In genomic region chr17:63916566-63917185, GRCh38 we compare ENCODE assay signal across 21 cellular contexts. TPM values are rescaled to one million over a fixed set of nuclear protein-coding genes. Genes with fewer than 3 reads are reported as not detected.
A peak's percentile ranks its signal among the peaks of the same experiment; 100 is the strongest.
DNase-seq lines count a peak whose midpoint lies in the region; ATAC-seq, FAIRE-seq and TF ChIP-seq lines count a peak whose summit lies in the region.
"Had no signal": no experiment of that assay in that cellular context is flagged by ENCODE, and none has a peak within 500 bp of the region (broad histone marks: within the 10 kb centered on the region; RNA-seq: fewer than 3 reads in every experiment).

No MANE protein-coding gene starts in this region.

- peak overlapping the region in 3 of 6 donors; percentile 3 to 62 (median 35) for H3K27ac Mint-ChIP-seq in naive B cell
- H3K27ac Mint-ChIP-seq: CD8-positive, alpha-beta T cell had no signal

- H3K4me1 ChIP-seq in right atrium auricular region (peaks cover 0 to 7% of the 10 kb centered on the region in 2 donors), K562 (replicated peaks in 1 of 2; ENCODE audit: control insufficient read depth in 2 of 2, insufficient read depth in 2 of 2, low read length in 2 of 2) (no peaks in the 10 kb centered on the region; a peak in 1 of 5 replicates)
- H3K4me1 ChIP-seq in effector memory CD4-positive, alpha-beta T cell (ENCODE audit: control insufficient read depth, insufficient read depth, low read length, poor library complexity, severe bottlenecking), result peaks cover 8% of the 10 kb centered on the region

- FAIRE-seq in K562 (lab: Jason Lieb, UNC), result no peak
- FAIRE-seq: A204.1, H1, HepG2 had no signal

- H3K79me2 ChIP-seq in K562 (ENCODE audit: control insufficient read depth, insufficient read depth, low read length), result no peaks in the 10 kb centered on the region

- no peaks in the 10 kb centered on the region for H3K9me3 Mint-ChIP-seq in naive B cell
- H3K9me3 Mint-ChIP-seq: CD8-positive, alpha-beta T cell had no signal

- no peak for ATAC-seq in K562
- ATAC-seq in naive B cell (ENCODE audit: low read depth in 2 of 2), result no peak
- no peak for ATAC-seq in HG02798 (IDR thresholded peaks at IDR 0.05; ENCODE audit: poor library complexity, unreplicated experiment)
- ATAC-seq in left colon, result no peak
- ATAC-seq: CD8-positive, alpha-beta T cell; HepG2; PC-3 had no signal

- H3K36me3 Mint-ChIP-seq in naive B cell, result no peaks in the 10 kb centered on the region
- H3K36me3 Mint-ChIP-seq: CD8-positive, alpha-beta T cell had no signal

- H3K4me1 Mint-ChIP-seq in naive B cell, result peaks cover 38 to 94% (median 84%) of the 10 kb centered on the region in 3 donors

- H3K27me3 Mint-ChIP-seq in naive B cell, result no peaks in the 10 kb centered on the region

- in situ Hi-C loops in K562 (cut with MboI), result loop anchor here (10.0 kb wide), 2 partner anchors 108 to 368 kb away; partner anchors contain the start of gene ICAM2

- no peak overlapping the region for H2AFZ ChIP-seq in K562 (ENCODE audit: low read depth, low read length)

- no peak for TF ChIP-seq POLR2A in K562 (conservative IDR thresholded peaks at IDR 0.05)

- H3K27me3 ChIP-seq in right atrium auricular region (no peaks in the 10 kb centered on the region), K562 (ENCODE audit: control insufficient read depth in 2 of 2, insufficient read depth in 2 of 2, low read length in 2 of 2) (peaks cover 3 to 34% of the 10 kb centered on the region in 2 experiments; a peak in 4 of 5 replicates)
- H3K27me3 ChIP-seq in effector memory CD4-positive, alpha-beta T cell (replicated peaks; ENCODE audit: control insufficient read depth, insufficient read depth, low read length, poor library complexity, severe bottlenecking), result no peaks in the 10 kb centered on the region

- intact Hi-C loops in cardiac septum (cut with DNase I) (loop anchor here (5.0 kb wide), 1 partner anchor 216 kb away; the partner anchor contains the start of gene ERN1), K562 (cut with micrococcal nuclease) (loop anchor here (5.0 to 10.0 kb wide), 2 partner anchors 216 to 368 kb away; partner anchors contain the start of gene ERN1), left colon (cut with DNase I, micrococcal nuclease) (loop anchor here (10.0 kb wide), 2 partner anchors 108 to 218 kb away; partner anchors contain the start of genes ERN1 (in 2 of the 2) and ICAM2 (in 1 of the 2))

- TF ChIP-seq EP300 in K562 (IDR thresholded peaks at IDR 0.05; ENCODE audit: low read length), result no peak

- peak overlapping the region in 5 of 8 donors; percentile 3 to 86 (median 60) for H3K4me3 Mint-ChIP-seq in naive B cell
- H3K4me3 Mint-ChIP-seq: CD8-positive, alpha-beta T cell had no signal

- BruUV-seq in K562 (replicated peaks; lab: Mats Ljungman, UMichigan), result no TSS peak

- WGBS in K562 (ENCODE audit: insufficient coverage, low coverage, missing lambda C conversion rate), result 4% methylated on average over 11 of the region's 12 CpGs

- H4K20me1 ChIP-seq in K562 (replicated peaks; ENCODE audit: control insufficient read depth, insufficient read depth, low read length), result no peaks in the 10 kb centered on the region

- DNase-seq in cardiac septum (ENCODE audit: low spot score) (peak; percentile 36), right atrium auricular region (ENCODE audit: low spot score) (no peak), K562 (ENCODE audit: extremely low read depth in 1 of 4, low spot score in 3 of 4) (no peak), naive B cell (no peak), left colon (no peak)
- DNase-seq in effector memory CD4-positive, alpha-beta T cell, result no peak
- DNase-seq: Calu3; CD8-positive, alpha-beta T cell; KG1; NCI-H1417 treated with DMSO at 0.1 percent for 48 hours; NCI-H1930; NCI-H345; NCI-H524 treated with DMSO at 0.1 percent for 48 hours; PC-3; RPMI8226; SIG-M5 had no signal

- TF ChIP-seq CTCF in right atrium auricular region (IDR thresholded peaks at IDR 0.05) (no peak), K562 (IDR thresholded peaks at IDR 0.05 in 2 of 3, conservative IDR thresholded peaks at IDR 0.05 in 1 of 3; ENCODE audit: insufficient read depth in 2 of 3, low read depth in 1 of 3, low read length in 3 of 3) (no peak)

- H3K9ac ChIP-seq in K562 (ENCODE audit: insufficient read depth in 1 of 2, low read depth in 2 of 2, low read length in 2 of 2), result no peak overlapping the region

- no peak for TF ChIP-seq RAD21 in K562 (CRISPR knock-in tag; conservative IDR thresholded peaks at IDR 0.05 in 1 of 2, IDR thresholded peaks at IDR 0.05 in 1 of 2)

- no peaks in the 10 kb centered on the region for H3K9me1 ChIP-seq in K562 (ENCODE audit: control insufficient read depth, insufficient read depth, low read length)

- H3K36me3 ChIP-seq in right atrium auricular region, result no peaks in the 10 kb centered on the region
- H3K36me3 ChIP-seq in K562 (ENCODE audit: control insufficient read depth, insufficient read depth, low read length), result no peaks in the 10 kb centered on the region
- no peaks in the 10 kb centered on the region for H3K36me3 ChIP-seq in effector memory CD4-positive, alpha-beta T cell (ENCODE audit: control insufficient read depth, insufficient read depth, low read length)

- H3K4me3 ChIP-seq in right atrium auricular region (no peak overlapping the region), K562 (no peak overlapping the region)
- H3K4me3 ChIP-seq in effector memory CD4-positive, alpha-beta T cell (ENCODE audit: insufficient read depth, low read depth, low read length, poor library complexity, severe bottlenecking), result no peak overlapping the region

- POLR2A ChIA-PET in K562 (lab: Yijun Ruan, JAX), result no interaction called here

- H3K4me2 ChIP-seq in K562 (ENCODE audit: insufficient read depth, low read length), result no peak overlapping the region

- H3K9me3 ChIP-seq in right atrium auricular region, result no peaks in the 10 kb centered on the region
- H3K9me3 ChIP-seq in K562 (replicated peaks; ENCODE audit: control insufficient read depth, insufficient read depth, low read depth, low read length), result no peaks in the 10 kb centered on the region
- H3K9me3 ChIP-seq in effector memory CD4-positive, alpha-beta T cell (ENCODE audit: control insufficient read depth, low read length), result no peaks in the 10 kb centered on the region

- CTCF ChIA-PET in K562 (lab: Yijun Ruan, JAX; ENCODE audit: low intra/inter-chr PET ratio), result no interaction called here

- H3K27ac ChIP-seq in right atrium auricular region (no peak overlapping the region), K562 (ENCODE audit: extremely low read depth, low read depth, low read length) (no peak overlapping the region)
- H3K27ac ChIP-seq in effector memory CD4-positive, alpha-beta T cell (ENCODE audit: insufficient read depth, low read length, poor library complexity, severe bottlenecking), result no peak overlapping the region

RNA-seq across cellular contexts. Expression of gene GH1, which starts 2.0 kb away (rescaled TPM):
- total RNA-seq in cardiac septum (not detected), right atrium auricular region (not detected), K562 (2014; rRNA removed) (not detected in 2 replicates), K562 (2014; rRNA removed; fragmentation: Illumina TruSeq; extraction: Trizol) (not detected in 2 replicates), K562 (2015; rRNA removed; fragmentation: Illumina TruSeq; extraction: Trizol) (not detected in 2 replicates), K562 (2021) (not detected in 2 replicates), left colon (not detected)
- total RNA-seq in K562 (2011; cell fraction: chromatin; rRNA removed; ENCODE audit: low replicate concordance), result not detected in 2 replicates
- total RNA-seq in K562 (2011; cell fraction: nucleolus; rRNA removed), result not detected in 2 replicates
- not detected in 2 replicates for total RNA-seq in K562 (2011; cell fraction: nucleoplasm; rRNA removed)
- polyA plus RNA-seq in K562 (2011; rRNA removed) (not detected in 2 replicates), K562 (2014; fragmentation: Illumina TruSeq; extraction: Trizol) (not detected in 2 replicates), K562 (2014; fragmentation: Nextera tagmentation; extraction: Ambion mirVana) (not detected), K562 (2014; rRNA removed) (not detected in 2 replicates), naive B cell (ENCODE audit: low read depth in 6 of 6) (1 to 10 TPM in 1 of 6 donors, not detected in 5; 1.8 TPM)
- not detected in 2 replicates for polyA plus RNA-seq in K562 (2011; cell fraction: cytosol; rRNA removed)
- not detected in 2 replicates for polyA plus RNA-seq in K562 (2011; cell fraction: nucleus; rRNA removed)
- not detected in 2 replicates for polyA plus RNA-seq in K562 (2012)
- polyA minus RNA-seq in K562 (2011; rRNA and poly(A)+ RNA removed), result not detected in 2 replicates
- polyA minus RNA-seq in K562 (2011; cell fraction: cytosol; rRNA and poly(A)+ RNA removed), result not detected in 2 replicates
- not detected in 2 replicates for polyA minus RNA-seq in K562 (2011; cell fraction: nucleus; rRNA and poly(A)+ RNA removed)
- total RNA-seq: Calu3; CD8-positive, alpha-beta T cell; H1; HepG2; PC-3 had no signal
- polyA plus RNA-seq: BJ, HepG2 had no signal

RNA-seq across cellular contexts. Expression of gene CSHL1, which starts 5.6 kb away (rescaled TPM):
- not detected for total RNA-seq in cardiac septum
- not detected for total RNA-seq in right atrium auricular region
- not detected in 2 replicates for total RNA-seq in K562 (2011; cell fraction: chromatin; rRNA removed; ENCODE audit: low replicate concordance)
- not detected in 2 replicates for total RNA-seq in K562 (2011; cell fraction: nucleolus; rRNA removed)
- total RNA-seq in K562 (2011; cell fraction: nucleoplasm; rRNA removed), result not detected in 2 replicates
- total RNA-seq in K562 (2014; rRNA removed), result not detected in 2 replicates
- not detected in 2 replicates for total RNA-seq in K562 (2014; rRNA removed; fragmentation: Illumina TruSeq; extraction: Trizol)
- not detected in 2 replicates for total RNA-seq in K562 (2015; rRNA removed; fragmentation: Illumina TruSeq; extraction: Trizol)
- not detected in 2 replicates for total RNA-seq in K562 (2021)
- polyA plus RNA-seq in K562 (2011; rRNA removed), result not detected in 2 replicates
- not detected in 2 replicates for polyA plus RNA-seq in K562 (2011; cell fraction: cytosol; rRNA removed)
- polyA plus RNA-seq in K562 (2011; cell fraction: nucleus; rRNA removed), result not detected in 2 replicates
- not detected in 2 replicates for polyA plus RNA-seq in K562 (2012)
- polyA plus RNA-seq in K562 (2014; fragmentation: Illumina TruSeq; extraction: Trizol), result not detected in 2 replicates
- polyA plus RNA-seq in K562 (2014; fragmentation: Nextera tagmentation; extraction: Ambion mirVana), result not detected
- polyA plus RNA-seq in K562 (2014; rRNA removed), result not detected in 2 replicates
- polyA minus RNA-seq in K562 (2011; rRNA and poly(A)+ RNA removed), result not detected in 2 replicates
- polyA minus RNA-seq in K562 (2011; cell fraction: cytosol; rRNA and poly(A)+ RNA removed), result not detected in 2 replicates
- polyA minus RNA-seq in K562 (2011; cell fraction: nucleus; rRNA and poly(A)+ RNA removed), result not detected in 2 replicates
- not detected for polyA plus RNA-seq in naive B cell (ENCODE audit: low read depth in 6 of 6)
- total RNA-seq in left colon, result not detected
- total RNA-seq: Calu3; CD8-positive, alpha-beta T cell; H1; HepG2; PC-3 had no signal
- polyA plus RNA-seq: BJ, H1, HepG2 had no signal

RNA-seq across cellular contexts. Expression of gene CD79B, which starts 15.5 kb away (rescaled TPM):
- total RNA-seq in cardiac septum, result 2.7 TPM
- total RNA-seq in right atrium auricular region, result 1 to 10 TPM; 2.2 to 7.3 TPM
- not detected in 2 replicates for total RNA-seq in K562 (2011; cell fraction: chromatin; rRNA removed; ENCODE audit: low replicate concordance)
- total RNA-seq in K562 (2011; cell fraction: nucleolus; rRNA removed), result not detected in 2 replicates
- 0.59 TPM in 1 of 2 replicates, not detected in the other for total RNA-seq in K562 (2011; cell fraction: nucleoplasm; rRNA removed)
- not detected in 2 replicates for total RNA-seq in K562 (2014; rRNA removed)
- 0.44 TPM in 1 of 2 replicates, not detected in the other for total RNA-seq in K562 (2014; rRNA removed; fragmentation: Illumina TruSeq; extraction: Trizol)
- not detected in 2 replicates for total RNA-seq in K562 (2015; rRNA removed; fragmentation: Illumina TruSeq; extraction: Trizol)
- total RNA-seq in K562 (2021), result 0.38 and 0.62 TPM in 2 replicates
- 0.34 and 0.50 TPM in 2 replicates for polyA plus RNA-seq in K562 (2011; rRNA removed)
- polyA plus RNA-seq in K562 (2011; cell fraction: cytosol; rRNA removed), result 0.36 and 0.80 TPM in 2 replicates
- 0.38 and 0.46 TPM in 2 replicates for polyA plus RNA-seq in K562 (2011; cell fraction: nucleus; rRNA removed)
- 0.86 and 0.99 TPM in 2 replicates for polyA plus RNA-seq in K562 (2012)
- 0.12 and 0.39 TPM in 2 replicates for polyA plus RNA-seq in K562 (2014; fragmentation: Illumina TruSeq; extraction: Trizol)
- polyA plus RNA-seq in K562 (2014; fragmentation: Nextera tagmentation; extraction: Ambion mirVana), result under 1 TPM; 0.15 to 0.18 TPM
- 0.57 TPM in 1 of 2 replicates, not detected in the other for polyA plus RNA-seq in K562 (2014; rRNA removed)
- not detected in 2 replicates for polyA minus RNA-seq in K562 (2011; rRNA and poly(A)+ RNA removed)
- polyA minus RNA-seq in K562 (2011; cell fraction: cytosol; rRNA and poly(A)+ RNA removed), result not detected in 2 replicates
- not detected in 2 replicates for polyA minus RNA-seq in K562 (2011; cell fraction: nucleus; rRNA and poly(A)+ RNA removed)
- 1,000 to 10,000 TPM; 2,263 to 2,851 (median 2,433) TPM for polyA plus RNA-seq in naive B cell (ENCODE audit: low read depth in 6 of 6)
- total RNA-seq in left colon, result 1 to 10 TPM; 2.0 to 4.0 TPM
- total RNA-seq: Calu3, HepG2, PC-3 had no signal
- polyA plus RNA-seq: HepG2 had no signal

RNA-seq across cellular contexts. Expression of gene CSH1, which starts 20.3 kb away (rescaled TPM):
- total RNA-seq in cardiac septum (not detected), right atrium auricular region (not detected), K562 (2014; rRNA removed) (not detected in 2 replicates), K562 (2014; rRNA removed; fragmentation: Illumina TruSeq; extraction: Trizol) (not detected in 2 replicates), K562 (2015; rRNA removed; fragmentation: Illumina TruSeq; extraction: Trizol) (not detected in 2 replicates), K562 (2021) (not detected in 2 replicates), left colon (not detected)
- not detected in 2 replicates for total RNA-seq in K562 (2011; cell fraction: chromatin; rRNA removed; ENCODE audit: low replicate concordance)
- total RNA-seq in K562 (2011; cell fraction: nucleolus; rRNA removed), result not detected in 2 replicates
- total RNA-seq in K562 (2011; cell fraction: nucleoplasm; rRNA removed), result not detected in 2 replicates
- polyA plus RNA-seq in K562 (2011; rRNA removed) (not detected in 2 replicates), K562 (2014; fragmentation: Illumina TruSeq; extraction: Trizol) (not detected in 2 replicates), K562 (2014; fragmentation: Nextera tagmentation; extraction: Ambion mirVana) (not detected), K562 (2014; rRNA removed) (not detected in 2 replicates), naive B cell (ENCODE audit: low read depth in 6 of 6) (not detected)
- polyA plus RNA-seq in K562 (2011; cell fraction: cytosol; rRNA removed), result not detected in 2 replicates
- not detected in 2 replicates for polyA plus RNA-seq in K562 (2011; cell fraction: nucleus; rRNA removed)
- polyA plus RNA-seq in K562 (2012), result 0.25 TPM in 1 of 2 replicates, not detected in the other
- polyA minus RNA-seq in K562 (2011; rRNA and poly(A)+ RNA removed), result not detected in 2 replicates
- not detected in 2 replicates for polyA minus RNA-seq in K562 (2011; cell fraction: cytosol; rRNA and poly(A)+ RNA removed)
- polyA minus RNA-seq in K562 (2011; cell fraction: nucleus; rRNA and poly(A)+ RNA removed), result not detected in 2 replicates
- total RNA-seq: Calu3; CD8-positive, alpha-beta T cell; H1; HepG2; PC-3 had no signal
- polyA plus RNA-seq: BJ, HepG2 had no signal

RNA-seq across cellular contexts. Expression of gene GH2, which starts 34.9 kb away (rescaled TPM):
- total RNA-seq in cardiac septum (not detected), right atrium auricular region (not detected), K562 (2014; rRNA removed) (not detected in 2 replicates), K562 (2014; rRNA removed; fragmentation: Illumina TruSeq; extraction: Trizol) (not detected in 2 replicates), K562 (2015; rRNA removed; fragmentation: Illumina TruSeq; extraction: Trizol) (not detected in 2 replicates), K562 (2021) (not detected in 2 replicates), left colon (not detected)
- not detected in 2 replicates for total RNA-seq in K562 (2011; cell fraction: chromatin; rRNA removed; ENCODE audit: low replicate concordance)
- not detected in 2 replicates for total RNA-seq in K562 (2011; cell fraction: nucleolus; rRNA removed)
- total RNA-seq in K562 (2011; cell fraction: nucleoplasm; rRNA removed), result not detected in 2 replicates
- polyA plus RNA-seq in K562 (2011; rRNA removed) (not detected in 2 replicates), K562 (2014; fragmentation: Illumina TruSeq; extraction: Trizol) (not detected in 2 replicates), K562 (2014; fragmentation: Nextera tagmentation; extraction: Ambion mirVana) (not detected), K562 (2014; rRNA removed) (0.18 TPM in 1 of 2 replicates, not detected in the other), naive B cell (ENCODE audit: low read depth in 6 of 6) (not detected)
- not detected in 2 replicates for polyA plus RNA-seq in K562 (2011; cell fraction: cytosol; rRNA removed)
- not detected in 2 replicates for polyA plus RNA-seq in K562 (2011; cell fraction: nucleus; rRNA removed)
- polyA plus RNA-seq in K562 (2012), result not detected in 2 replicates
- polyA minus RNA-seq in K562 (2011; rRNA and poly(A)+ RNA removed), result not detected in 2 replicates
- not detected in 2 replicates for polyA minus RNA-seq in K562 (2011; cell fraction: cytosol; rRNA and poly(A)+ RNA removed)
- not detected in 2 replicates for polyA minus RNA-seq in K562 (2011; cell fraction: nucleus; rRNA and poly(A)+ RNA removed)
- total RNA-seq: Calu3; CD8-positive, alpha-beta T cell; HepG2; PC-3 had no signal
- polyA plus RNA-seq: BJ, HepG2 had no signal
